ENCODE assay signal across 15 cellular contexts in the genomic region with DNA sequence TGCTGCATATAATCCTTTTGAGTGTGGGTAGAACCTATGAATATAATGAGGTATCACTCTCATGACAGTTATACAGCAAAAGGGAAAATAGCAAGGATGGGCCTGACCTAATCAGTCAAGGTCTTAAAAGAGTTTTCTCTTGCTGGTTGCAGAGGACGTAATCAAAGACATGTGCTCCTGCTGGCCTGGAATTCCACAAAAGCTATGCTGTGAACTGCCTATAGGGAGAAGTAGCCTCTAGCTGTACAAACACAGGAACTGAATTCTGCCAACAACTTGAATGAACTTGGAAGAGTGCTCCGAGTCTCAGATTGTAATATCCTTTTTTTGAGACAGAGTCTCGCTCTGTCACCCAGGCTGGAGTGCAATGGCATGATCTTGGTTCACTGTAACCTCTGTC.
A peak's percentile ranks its signal among the peaks of the same experiment; 100 is the strongest.
DNase-seq lines count a peak whose midpoint lies in the region; ATAC-seq and TF ChIP-seq lines count a peak whose summit lies in the region.
"Had no signal": no experiment of that assay in that cellular context is flagged by ENCODE, and none has a peak within 500 bp of the region (broad histone marks: within the 10 kb centered on the region; RNA-seq: fewer than 3 reads in every experiment).

No MANE protein-coding gene starts in this region.

- no peaks in the 10 kb centered on the region for H3K36me3 ChIP-seq in upper lobe of left lung
- H3K36me3 ChIP-seq: HAP-1 had no signal

- TF ChIP-seq POLR2A in upper lobe of left lung (IDR thresholded peaks at IDR 0.05), result no peak

- no peaks in the 10 kb centered on the region for H3K9me3 ChIP-seq in upper lobe of left lung
- H3K9me3 ChIP-seq: Caco-2, HAP-1 had no signal

- H3K9me3 Mint-ChIP-seq in T-helper 2 cell treated with Interferon-gamma antibody and Interleukin-4, amounts not matched to agents 5 μg/mL and 100 μg/mL, for 36 hours, result no peaks in the 10 kb centered on the region
- H3K9me3 Mint-ChIP-seq: CD4-positive, alpha-beta T cell had no signal

- ATAC-seq in upper lobe of left lung (ENCODE audit: low FRiP score in 2 of 2) (no peak), HG03378 (IDR thresholded peaks at IDR 0.05; ENCODE audit: unreplicated experiment) (no peak), left lobe of liver (no peak)

- 42 to 67% methylated on average over 3 of the region's 3 CpGs for WGBS in upper lobe of left lung, 2 donors

- H3K27ac ChIP-seq in VCaP (peak overlapping the region; percentile 35; the same call in 1 of the 2 replicates), upper lobe of left lung (no peak overlapping the region)
- H3K27ac ChIP-seq: C4-2B, GM23248, HL-60 had no signal

- no peaks in the 10 kb centered on the region for H3K27me3 ChIP-seq in upper lobe of left lung

- TF ChIP-seq CTCF in VCaP (conservative IDR thresholded peaks at IDR 0.05) (no peak), upper lobe of left lung (IDR thresholded peaks at IDR 0.05) (no peak)

- TF ChIP-seq EP300 in upper lobe of left lung (IDR thresholded peaks at IDR 0.05), result no peak

- H3K4me3 ChIP-seq in upper lobe of left lung, result no peak overlapping the region
- H3K4me3 ChIP-seq: GM23248, HAP-1 had no signal

- no peaks in the 10 kb centered on the region for H3K4me1 Mint-ChIP-seq in T-helper 2 cell treated with Interferon-gamma antibody and Interleukin-4, amounts not matched to agents 5 μg/mL and 100 μg/mL, for 36 hours (ENCODE audit: low read depth)

- peaks cover 0 to 2% (median 0%) of the 10 kb centered on the region in 4 donors for H3K4me1 ChIP-seq in upper lobe of left lung
- H3K4me1 ChIP-seq: HAP-1 had no signal

- DNase-seq in dermis blood vessel endothelial cell (peak; percentile 56), fibroblast of peridontal ligament (ENCODE audit: extremely low read depth) (peak; percentile 53), upper lobe of left lung (no peak), left lobe of liver (ENCODE audit: low spot score) (no peak)
- no peak for DNase-seq in T-helper 2 cell treated with Interferon-gamma antibody and Interleukin-4, amounts not matched to agents 5 μg/mL and 100 μg/mL, for 36 hours (ENCODE audit: low spot score)
- DNase-seq: ACHN; AML-193; Caco-2; CD4-positive, alpha-beta T cell; GM23248 had no signal

- no peak overlapping the region for H3K27ac Mint-ChIP-seq in T-helper 2 cell treated with Interferon-gamma antibody and Interleukin-4, amounts not matched to agents 5 μg/mL and 100 μg/mL, for 36 hours
- H3K27ac Mint-ChIP-seq: CD4-positive, alpha-beta T cell had no signal

- H3K4me3 Mint-ChIP-seq in T-helper 2 cell treated with Interferon-gamma antibody and Interleukin-4, amounts not matched to agents 5 μg/mL and 100 μg/mL, for 36 hours, result no peak overlapping the region
- H3K4me3 Mint-ChIP-seq: CD4-positive, alpha-beta T cell had no signal

- H3K36me3 Mint-ChIP-seq in T-helper 2 cell treated with Interferon-gamma antibody and Interleukin-4, amounts not matched to agents 5 μg/mL and 100 μg/mL, for 36 hours (ENCODE audit: low read depth), result no peaks in the 10 kb centered on the region

- H3K27me3 Mint-ChIP-seq in T-helper 2 cell treated with Interferon-gamma antibody and Interleukin-4, amounts not matched to agents 5 μg/mL and 100 μg/mL, for 36 hours (ENCODE audit: low read depth), result no peaks in the 10 kb centered on the region
- H3K27me3 Mint-ChIP-seq: CD4-positive, alpha-beta T cell had no signal

Comparison
In these comparisons a context has a peak if more than half of its experiments do, and no peak if none do; other contexts are left out.
1. DNase-seq: peak in dermis blood vessel endothelial cell (single experiment) and fibroblast of peridontal ligament (single experiment); none in upper lobe of left lung (0 of 2), T-helper 2 cell treated with Interferon-gamma antibody and Interleukin-4, amounts not matched to agents 5 μg/mL and 100 μg/mL, for 36 hours (single experiment) and left lobe of liver (single experiment).